Comparison of ENCODE assay signal across 1 cellular context in genomic region chr11:134656861-134657540, GRCh38.
TF ChIP-seq lines count a peak whose summit lies in the region.

No MANE protein-coding gene starts in this region.

TF ChIP-seq in GM23338, 12 proteins besides CTCF, POLR2A, EP300 and RAD21 (continued from another document):
- no peak for TF ChIP-seq REST (IDR thresholded peaks at IDR 0.05; ENCODE audit: unreplicated experiment)
- TF ChIP-seq ETS1 (IDR thresholded peaks at IDR 0.05): no peak
- TF ChIP-seq ZNF462 (CRISPR knock-in tag; IDR thresholded peaks at IDR 0.05): no peak
- TF ChIP-seq POLR2AphosphoS5 (IDR thresholded peaks at IDR 0.05; ENCODE audit: low read depth): no peak
- TF ChIP-seq ZNF331 (CRISPR knock-in tag; IDR thresholded peaks at IDR 0.05; ENCODE audit: low read depth): no peak
- TF ChIP-seq ZNF114 (CRISPR knock-in tag; IDR thresholded peaks at IDR 0.05): no peak
- no peak for TF ChIP-seq JUNB (IDR thresholded peaks at IDR 0.05; ENCODE audit: unreplicated experiment)
